In genomic region chr6:47134476-47135189, GRCh38 we compare ENCODE assay signal across 9 cellular contexts.
DNase-seq lines count a peak whose midpoint lies in the region; ATAC-seq and TF ChIP-seq lines count a peak whose summit lies in the region.
"Had no signal": no experiment of that assay in that cellular context is flagged by ENCODE, and none has a peak within 500 bp of the region (broad histone marks: within the 10 kb centered on the region; RNA-seq: fewer than 3 reads in every experiment).

No MANE protein-coding gene starts in this region.

- peaks cover 0 to 27% (median 12%) of the 10 kb centered on the region in 12 donors for H3K4me1 ChIP-seq in heart left ventricle

- no peaks in the 10 kb centered on the region for H3K27me3 ChIP-seq in AG04450 (ENCODE audit: control insufficient read depth, insufficient read depth, low read length)
- H3K27me3 ChIP-seq in heart left ventricle: no peaks in the 10 kb centered on the region

- peak overlapping the region; percentile 80 for H3K27ac ChIP-seq in AG04450 (ENCODE audit: low read depth, low read length)
- H3K27ac ChIP-seq in heart left ventricle: peak overlapping the region in 1 of 12 donors; percentile 54

- intact Hi-C loops in heart left ventricle (cut with DNase I): loop anchor here in 1 of 10 donors (10.0 kb wide), 1 partner anchor 110 kb away; no protein-coding TSS in a partner anchor

- CTCF ChIA-PET in AG04450 (lab: Charles Lee): no interaction called here

- TF ChIP-seq CTCF in AG04450 (IDR thresholded peaks at IDR 0.05; ENCODE audit: low read depth, low read length) (no peak), heart left ventricle (IDR thresholded peaks at IDR 0.05) (no peak)

- DNase-seq in AG04450 (ENCODE audit: low read depth, low spot score): peak; percentile 81
- peak; percentile 91 for DNase-seq in LoVo (ENCODE audit: low spot score)
- DNase-seq in heart left ventricle: no peak
- DNase-seq in stromal cell of bone marrow (ENCODE audit: low read depth): peak; percentile 84
- no peak for DNase-seq in activated CD4-positive, alpha-beta T cell treated with anti-CD3 and anti-CD28 coated beads for 48 hours
- no peak for DNase-seq in D341Med (ENCODE audit: low spot score)
- DNase-seq: activated naive CD8-positive, alpha-beta T cell treated with anti-CD3 and anti-CD28 coated beads, Interleukin-2, amount 10 ng/mL, durations not matched to agents 7 days and 5 days had no signal

- ATAC-seq in SK-N-SH treated with all-trans-retinoic acid at 6 μM for 48 hours (peak; percentile 87), heart left ventricle (peak in 3 of 4 donors; percentile 44 to 83 (median 74)), HG02885 (IDR thresholded peaks at IDR 0.05; ENCODE audit: poor library complexity, unreplicated experiment) (no peak)

- H3K4me3 ChIP-seq in AG04450 (ENCODE audit: low read depth, low read length) (peak overlapping the region; percentile 14; the same call in 1 of the 2 replicates), heart left ventricle (no peak overlapping the region)

- no peaks in the 10 kb centered on the region for H3K36me3 ChIP-seq in heart left ventricle

- WGBS in heart left ventricle, 4 donors: 28 to 33% (median 30%) methylated on average over 6 of the region's 6 CpGs

- H3K9me3 ChIP-seq in AG04450 (ENCODE audit: control insufficient read depth, insufficient read depth, low read length) (no peaks in the 10 kb centered on the region), heart left ventricle (no peaks in the 10 kb centered on the region)

- no peak for TF ChIP-seq POLR2A in heart left ventricle (IDR thresholded peaks at IDR 0.05)

- POLR2A ChIA-PET in AG04450 (lab: Yijun Ruan, JAX): no interaction called here

TF ChIP-seq in SK-N-SH treated with all-trans-retinoic acid at 6 μM for 48 hours, 23 proteins besides CTCF, POLR2A, EP300 and RAD21:
- TF ChIP-seq TSHZ2 (CRISPR knock-in tag; IDR thresholded peaks at IDR 0.05) (no peak), ZNF565 (CRISPR knock-in tag; conservative IDR thresholded peaks at IDR 0.05; ENCODE audit: low read depth) (no peak), ISL1 (CRISPR knock-in tag; IDR thresholded peaks at IDR 0.05) (peak; percentile 66), ZNF8 (CRISPR knock-in tag; IDR thresholded peaks at IDR 0.05) (no peak), TOX (CRISPR knock-in tag; IDR thresholded peaks at IDR 0.05; ENCODE audit: borderline replicate concordance) (peak; percentile 41; the same call in 1 of the 2 replicates), SNAI2 (CRISPR knock-in tag; IDR thresholded peaks at IDR 0.05) (no peak), TCF4 (CRISPR knock-in tag; IDR thresholded peaks at IDR 0.05; ENCODE audit: borderline replicate concordance) (no peak), ZFP30 (CRISPR knock-in tag; IDR thresholded peaks at IDR 0.05) (no peak), PATZ1 (CRISPR knock-in tag; IDR thresholded peaks at IDR 0.05; ENCODE audit: borderline replicate concordance) (no peak; the same call in 1 of the 2 replicates), RARB (CRISPR knock-in tag; IDR thresholded peaks at IDR 0.05) (no peak), CSRNP3 (CRISPR knock-in tag; IDR thresholded peaks at IDR 0.05) (no peak), GLIS3 (CRISPR knock-in tag; IDR thresholded peaks at IDR 0.05) (no peak), POU6F1 (CRISPR knock-in tag; IDR thresholded peaks at IDR 0.05; ENCODE audit: borderline replicate concordance, low read depth) (no peak), ZFP3 (CRISPR knock-in tag; IDR thresholded peaks at IDR 0.05) (no peak), ZNF70 (CRISPR knock-in tag; IDR thresholded peaks at IDR 0.05) (no peak)

Comparison
In these comparisons a context has a peak if more than half of its experiments do, and no peak if none do; other contexts are left out.
1. DNase-seq: peak in AG04450 (single experiment), LoVo (single experiment) and stromal cell of bone marrow (single experiment); none in heart left ventricle (0 of 5), activated CD4-positive, alpha-beta T cell treated with anti-CD3 and anti-CD28 coated beads for 48 hours (single experiment) and D341Med (single experiment).